Comparison of ENCODE assay signal across 1 cellular context in genomic region chr14:104826858-104827172, GRCh38.
TF ChIP-seq lines count a peak whose summit lies in the region.

No MANE protein-coding gene starts in this region.

TF ChIP-seq in K562, 482 proteins besides CTCF, POLR2A, EP300 and RAD21:
- TF ChIP-seq SREBF2 (CRISPR knock-in tag; IDR thresholded peaks at IDR 0.05) (no peak), ARID1B (IDR thresholded peaks at IDR 0.05) (no peak), ZNF780A (CRISPR knock-in tag; IDR thresholded peaks at IDR 0.05) (no peak), ZNF274 (IDR thresholded peaks at IDR 0.05; ENCODE audit: borderline replicate concordance, low read depth, low read length) (no peak), YY1 (IDR thresholded peaks at IDR 0.05; ENCODE audit: borderline replicate concordance in 1 of 3, control insufficient read depth in 1 of 3, extremely low read depth in 1 of 3, insufficient read depth in 3 of 3, insufficient read length in 1 of 3, insufficient replicate concordance in 2 of 3, low read depth in 1 of 3, low read length in 2 of 3) (no peak), ZBTB7A (IDR thresholded peaks at IDR 0.05; ENCODE audit: borderline replicate concordance, control insufficient read depth, low read depth, low read length) (0 out of 2 replicates have a peak, but pooled peaks have one; percentile 11), MEF2D (tag; conservative IDR thresholded peaks at IDR 0.05; ENCODE audit: low read depth) (no peak), SAP30 (IDR thresholded peaks at IDR 0.05; ENCODE audit: borderline replicate concordance, insufficient read depth, low read depth, low read length, poor library complexity, severe bottlenecking) (no peak)
TF ChIP-seq in K562: peak in this region for 1.
